17 cellular contexts compared by ENCODE assay signal in genomic region chr15:94026458-94026967, GRCh38.
DNase-seq lines count a peak whose midpoint lies in the region; ATAC-seq, FAIRE-seq and TF ChIP-seq lines count a peak whose summit lies in the region.
"Had no signal": no experiment of that assay in that cellular context is flagged by ENCODE, and none has a peak within 500 bp of the region (broad histone marks: within the 10 kb centered on the region; RNA-seq: fewer than 3 reads in every experiment).

No MANE protein-coding gene starts in this region.

- dilution Hi-C loops in keratinocyte (cut with MboI; ENCODE audit: extremely low pct_ligation_motif_present, low sequenced_read_pairs) = no loop called here

- H3K27me3 ChIP-seq in A673 (replicated peaks; ENCODE audit: insufficient read depth, low read depth, low read length, poor library complexity) (no peaks in the 10 kb centered on the region), keratinocyte (ENCODE audit: control insufficient read depth, extremely low read depth, insufficient read depth, low read length) (peaks cover 2% of the 10 kb centered on the region)
- H3K27me3 ChIP-seq: ascending aorta had no signal

- TF ChIP-seq CTCF in A673 (conservative IDR thresholded peaks at IDR 0.05; ENCODE audit: low read depth, low read length) = no peak
- TF ChIP-seq CTCF in HEK293 (tag by site-specific recombination; IDR thresholded peaks at IDR 0.05) = no peak
- TF ChIP-seq CTCF in keratinocyte (optimal IDR thresholded peaks at IDR 0.05 in 1 of 3, IDR thresholded peaks at IDR 0.05 in 1 of 3, conservative IDR thresholded peaks at IDR 0.05 in 1 of 3; ENCODE audit: extremely low read depth in 1 of 3, insufficient read depth in 2 of 3, low read length in 3 of 3) = no peak

- H3K36me3 ChIP-seq in A673 (ENCODE audit: insufficient read depth, low read length, poor library complexity, severe bottlenecking) = no peaks in the 10 kb centered on the region
- no peaks in the 10 kb centered on the region for H3K36me3 ChIP-seq in HEK293 (ENCODE audit: control insufficient read depth in 2 of 2, insufficient read depth in 1 of 2, low read length in 2 of 2)
- no peaks in the 10 kb centered on the region for H3K36me3 ChIP-seq in keratinocyte (ENCODE audit: control insufficient read depth in 2 of 2, extremely low read depth in 1 of 2, insufficient read depth in 2 of 2, low read length in 2 of 2)
- H3K36me3 ChIP-seq: ascending aorta had no signal

- H3K9me3 ChIP-seq in A673 (ENCODE audit: low read depth, low read length, poor library complexity, severe bottlenecking) (no peaks in the 10 kb centered on the region), HEK293 (ENCODE audit: control insufficient read depth, insufficient read depth, low read depth, low read length) (no peaks in the 10 kb centered on the region), keratinocyte (ENCODE audit: control insufficient read depth, low read depth, low read length) (no peaks in the 10 kb centered on the region)
- H3K9me3 ChIP-seq: ascending aorta had no signal

- FAIRE-seq in keratinocyte (lab: Jason Lieb, UNC) = peak; percentile 43
- FAIRE-seq: HTR-8/SVneo had no signal

- no peak overlapping the region for H3K9ac ChIP-seq in keratinocyte (ENCODE audit: control insufficient read depth, extremely low read depth, insufficient read depth, low read length)

- H3K4me3 ChIP-seq in A673 (ENCODE audit: low read depth, low read length, poor library complexity, severe bottlenecking) (no peak overlapping the region), HEK293 (ENCODE audit: low read depth, low read length) (no peak overlapping the region), keratinocyte (ENCODE audit: control insufficient read depth in 2 of 3, extremely low read depth in 1 of 3, insufficient read depth in 2 of 3, low read depth in 1 of 3, low read length in 3 of 3) (no peak overlapping the region)
- H3K4me3 ChIP-seq: ascending aorta had no signal

- DNase-seq in A673 (ENCODE audit: low spot score) (peak; percentile 16), astrocyte of the hippocampus (ENCODE audit: low read depth, low spot score) (peak; percentile 86), keratinocyte (ENCODE audit: low read depth, low spot score) (peak; percentile 7), NK-92 (lab: John Stamatoyannopoulos, UW; ENCODE audit: unreplicated experiment) (no peak), GDM1 (lab: John Stamatoyannopoulos, UW) (no peak)
- DNase-seq in stimulated activated CD4-positive, alpha-beta T cell treated with anti-CD3 and anti-CD28 coated beads, Interleukin-4, amount 100 ng/mL, for 24 hours = no peak
- DNase-seq: activated CD4-positive, alpha-beta T cell treated with anti-CD3 and anti-CD28 coated beads, Interleukin-2, amount 10 ng/mL, durations not matched to agents 7 days and 5 days; effector memory CD4-positive, alpha-beta T cell; HCEC 1CT; hippocampal formation; MV-4-11; posterior cingulate gyrus; T-helper 1 cell had no signal

- H3K4me1 ChIP-seq in A673 (ENCODE audit: insufficient read depth, low read length, poor library complexity, severe bottlenecking) (peaks cover 2% of the 10 kb centered on the region), HEK293 (ENCODE audit: control insufficient read depth, insufficient read depth, low read length) (peaks cover 3% of the 10 kb centered on the region; the same call in 1 of the 2 replicates), keratinocyte (ENCODE audit: control insufficient read depth, extremely low read depth, insufficient read depth, low read length) (peaks cover 6% of the 10 kb centered on the region)
- H3K4me1 ChIP-seq: ascending aorta had no signal

- H3K27ac ChIP-seq in A673 (ENCODE audit: low read depth, low read length, poor library complexity, severe bottlenecking) (no peak overlapping the region), HEK293 (ENCODE audit: extremely low read depth, low read depth, low read length) (no peak overlapping the region), keratinocyte (ENCODE audit: control insufficient read depth, insufficient read depth, low read length) (no peak overlapping the region)
- H3K27ac ChIP-seq: ascending aorta had no signal

- no peak overlapping the region for H2AFZ ChIP-seq in keratinocyte (ENCODE audit: control insufficient read depth, low read length)

- H4K20me1 ChIP-seq in keratinocyte (ENCODE audit: control insufficient read depth, extremely low read depth, insufficient read depth, low read length) = no peaks in the 10 kb centered on the region

- no peak for ATAC-seq in HG03045 (IDR thresholded peaks at IDR 0.05; ENCODE audit: unreplicated experiment)

- intact Hi-C loops in A673 (cut with micrococcal nuclease; ENCODE audit: unreplicated experiment) = no loop called here

- H3K4me2 ChIP-seq in keratinocyte (ENCODE audit: control insufficient read depth, extremely low read depth, insufficient read depth, low read depth, low read length) = peak overlapping the region; percentile 17

- no peaks in the 10 kb centered on the region for H3K9me1 ChIP-seq in keratinocyte (ENCODE audit: control insufficient read depth, extremely low read depth, insufficient read depth, low read length)

- POLR2A ChIA-PET in A673 (lab: Charles Lee; ENCODE audit: low non-redundant PET) (no interaction called here), HEK293 (lab: Yijun Ruan, JAX) (no interaction called here)

- no peaks in the 10 kb centered on the region for H3K79me2 ChIP-seq in keratinocyte (ENCODE audit: control insufficient read depth, insufficient read depth, low read length)

- BruUV-seq in A673 (replicated peaks; lab: Mats Ljungman, UMichigan) = no TSS peak

- CTCF ChIA-PET in A673 (lab: Charles Lee) (no interaction called here), HEK293 (lab: Yijun Ruan, JAX) (interaction anchor here (0.6 to 2.5 kb wide), 3 partner anchors 31 to 298 kb away, joined by 3 to 11 read pairs (median 3); no protein-coding TSS in a partner anchor)

TF ChIP-seq in HEK293, 187 proteins besides CTCF, POLR2A, EP300 and RAD21:
- TF ChIP-seq TSHZ1 (tag by site-specific recombination; IDR thresholded peaks at IDR 0.05; ENCODE audit: borderline replicate concordance) = no peak
- peak; percentile 53; the same call in 1 of the 2 replicates for TF ChIP-seq ATF2 (tag by site-specific recombination; IDR thresholded peaks at IDR 0.05; ENCODE audit: low read depth)
TF ChIP-seq in HEK293: peak in this region for 1.

Comparison
In these comparisons a context has a peak if more than half of its experiments do, and no peak if none do; other contexts are left out.
1. DNase-seq: peak in A673 (single experiment), astrocyte of the hippocampus (single experiment) and keratinocyte (single experiment); none in NK-92 (single experiment), GDM1 (single experiment) and stimulated activated CD4-positive, alpha-beta T cell treated with anti-CD3 and anti-CD28 coated beads, Interleukin-4, amount 100 ng/mL, for 24 hours (single experiment).